Comparison of ENCODE assay signal across 24 cellular contexts in genomic region chr2:8563814-8564474, GRCh38.
DNase-seq lines count a peak whose midpoint lies in the region; ATAC-seq and TF ChIP-seq lines count a peak whose summit lies in the region.
"Had no signal": no experiment of that assay in that cellular context is flagged by ENCODE, and none has a peak within 500 bp of the region (broad histone marks: within the 10 kb centered on the region; RNA-seq: fewer than 3 reads in every experiment).

No MANE protein-coding gene starts in this region.

- H3K9ac ChIP-seq in neural progenitor cell = no peak overlapping the region

- ATAC-seq in natural killer cell = peak in 2 of 3 donors; percentile 45 to 57
- no peak for ATAC-seq in natural killer cell treated with Interleukin-12 subunit alpha and Interleukin-12 subunit beta and Interleukin-15 and Interleukin-18, amount 100 ng/mL, for 72 hours
- ATAC-seq in activated naive CD8-positive, alpha-beta T cell treated with anti-CD3 and anti-CD28 coated beads, Interleukin-2, amount 50 U/mL, for 24 hours = peak; percentile 20
- ATAC-seq in GM21447 (IDR thresholded peaks at IDR 0.05; ENCODE audit: unreplicated experiment) = no peak
- ATAC-seq: activated T-cell treated with anti-CD3 and anti-CD28 coated beads, Interleukin-2, amount 50 U/mL, for 72 hours; esophagus mucosa; Right ventricle myocardium inferior; stimulated activated naive B cell treated with anti-CD40 and anti-IgM and Interleukin-4, amounts not matched to agents 10 μg/mL and 1 μg/mL and 100 μg/mL, for 72 hours had no signal

- H2AFZ ChIP-seq in neural progenitor cell (replicated peaks) = peak overlapping the region; percentile 50
- H2AFZ ChIP-seq: hepatocyte had no signal

- H3K4me2 ChIP-seq in neural progenitor cell = no peak overlapping the region
- H3K4me2 ChIP-seq: hepatocyte had no signal

- H3K9me3 Mint-ChIP-seq in natural killer cell = peaks cover 3 to 5% of the 10 kb centered on the region in 2 donors
- no peaks in the 10 kb centered on the region for H3K9me3 Mint-ChIP-seq in natural killer cell treated with Interleukin-12 subunit alpha and Interleukin-12 subunit beta and Interleukin-15 and Interleukin-18, amount 100 ng/mL, for 72 hours
- H3K9me3 Mint-ChIP-seq in activated naive CD8-positive, alpha-beta T cell treated with anti-CD3 and anti-CD28 coated beads, Interleukin-2, amount 50 U/mL, for 24 hours = peaks cover 21% of the 10 kb centered on the region
- H3K9me3 Mint-ChIP-seq in neural progenitor cell = peaks cover 25% of the 10 kb centered on the region

- H3F3A ChIP-seq in neural progenitor cell (ENCODE audit: low read depth) = no peaks in the 10 kb centered on the region

- H3K27ac ChIP-seq in neural progenitor cell = no peak overlapping the region
- H3K27ac ChIP-seq: hepatocyte, tibial artery had no signal

- DNase-seq in natural killer cell (no peak), neural progenitor cell (ENCODE audit: low spot score) (no peak), NCI-H1417 (lab: John Stamatoyannopoulos, UW) (no peak), SW480 (ENCODE audit: low spot score) (no peak), DMS 273 (lab: John Stamatoyannopoulos, UW; ENCODE audit: unreplicated experiment) (no peak)
- no peak for DNase-seq in natural killer cell treated with Interleukin-12 subunit alpha and Interleukin-12 subunit beta and Interleukin-15 and Interleukin-18, amount 100 ng/mL, for 72 hours (ENCODE audit: low spot score)
- DNase-seq in activated naive CD8-positive, alpha-beta T cell treated with anti-CD3 and anti-CD28 coated beads, Interleukin-2, amount 50 U/mL, for 24 hours = no peak
- DNase-seq: ACHN; activated CD4-positive, CD25-positive, alpha-beta regulatory T cell treated with anti-CD3 and anti-CD28 coated beads, Interleukin-2, amount 50 U/mL, for 72 hours; activated T-cell treated with anti-CD3 and anti-CD28 coated beads, Interleukin-2, amount 50 U/mL, for 72 hours; DMS 273 treated with DMSO at 0.1 percent for 48 hours; effector CD4-positive, alpha-beta T cell; foreskin melanocyte; KG1; NCI-H1694; NCI-H69; small intestine; stimulated activated naive B cell treated with anti-CD40 and anti-IgM and Interleukin-4, amounts not matched to agents 10 μg/mL and 1 μg/mL and 100 μg/mL, for 72 hours had no signal

- no peaks in the 10 kb centered on the region for H3K27me3 Mint-ChIP-seq in natural killer cell (ENCODE audit: low read depth in 2 of 2)
- no peaks in the 10 kb centered on the region for H3K27me3 Mint-ChIP-seq in natural killer cell treated with Interleukin-12 subunit alpha and Interleukin-12 subunit beta and Interleukin-15 and Interleukin-18, amount 100 ng/mL, for 72 hours
- no peaks in the 10 kb centered on the region for H3K27me3 Mint-ChIP-seq in activated naive CD8-positive, alpha-beta T cell treated with anti-CD3 and anti-CD28 coated beads, Interleukin-2, amount 50 U/mL, for 24 hours
- H3K27me3 Mint-ChIP-seq in neural progenitor cell (ENCODE audit: insufficient read depth, low read depth) = peaks cover 5% of the 10 kb centered on the region
- H3K27me3 Mint-ChIP-seq: activated naive CD8-positive, alpha-beta T cell had no signal

- H3K4me3 Mint-ChIP-seq in natural killer cell (no peak overlapping the region), neural progenitor cell (no peak overlapping the region)
- no peak overlapping the region for H3K4me3 Mint-ChIP-seq in natural killer cell treated with Interleukin-12 subunit alpha and Interleukin-12 subunit beta and Interleukin-15 and Interleukin-18, amount 100 ng/mL, for 72 hours
- no peak overlapping the region for H3K4me3 Mint-ChIP-seq in activated naive CD8-positive, alpha-beta T cell treated with anti-CD3 and anti-CD28 coated beads, Interleukin-2, amount 50 U/mL, for 24 hours
- H3K4me3 Mint-ChIP-seq: activated naive CD8-positive, alpha-beta T cell; activated T-cell treated with anti-CD3 and anti-CD28 coated beads, Interleukin-2, amount 50 U/mL, for 72 hours; stimulated activated naive B cell treated with anti-CD40 and anti-IgM and Interleukin-4, amounts not matched to agents 10 μg/mL and 1 μg/mL and 100 μg/mL, for 72 hours had no signal

- H3K36me3 ChIP-seq in neural progenitor cell = no peaks in the 10 kb centered on the region
- H3K36me3 ChIP-seq: tibial artery had no signal

- H3K4me3 ChIP-seq in neural progenitor cell = no peak overlapping the region
- H3K4me3 ChIP-seq: hepatocyte, tibial artery had no signal

- H3K36me3 Mint-ChIP-seq in natural killer cell (peaks cover 8% of the 10 kb centered on the region), neural progenitor cell (peaks cover 4% of the 10 kb centered on the region)
- H3K36me3 Mint-ChIP-seq in natural killer cell treated with Interleukin-12 subunit alpha and Interleukin-12 subunit beta and Interleukin-15 and Interleukin-18, amount 100 ng/mL, for 72 hours = peaks cover 11% of the 10 kb centered on the region
- H3K36me3 Mint-ChIP-seq in activated naive CD8-positive, alpha-beta T cell treated with anti-CD3 and anti-CD28 coated beads, Interleukin-2, amount 50 U/mL, for 24 hours (ENCODE audit: low read depth) = peaks cover 3% of the 10 kb centered on the region

- no peaks in the 10 kb centered on the region for H3K4me1 ChIP-seq in neural progenitor cell
- H3K4me1 ChIP-seq: tibial artery had no signal

- H3K4me1 Mint-ChIP-seq in natural killer cell (peaks cover 14% of the 10 kb centered on the region in 2 donors), neural progenitor cell (peaks cover 21% of the 10 kb centered on the region)
- H3K4me1 Mint-ChIP-seq in natural killer cell treated with Interleukin-12 subunit alpha and Interleukin-12 subunit beta and Interleukin-15 and Interleukin-18, amount 100 ng/mL, for 72 hours (ENCODE audit: low read depth in 2 of 2) = peaks cover 9 to 16% of the 10 kb centered on the region in 2 donors
- H3K4me1 Mint-ChIP-seq in activated naive CD8-positive, alpha-beta T cell treated with anti-CD3 and anti-CD28 coated beads, Interleukin-2, amount 50 U/mL, for 24 hours = no peaks in the 10 kb centered on the region
- H3K4me1 Mint-ChIP-seq: stimulated activated naive B cell treated with anti-CD40 and anti-IgM and Interleukin-4, amounts not matched to agents 10 μg/mL and 1 μg/mL and 100 μg/mL, for 72 hours had no signal

- no peaks in the 10 kb centered on the region for H3K27me3 ChIP-seq in neural progenitor cell
- H3K27me3 ChIP-seq: hepatocyte, tibial artery had no signal

- H3K9me3 ChIP-seq in neural progenitor cell (ENCODE audit: low read depth) = peaks cover 4% of the 10 kb centered on the region

- H3K27ac Mint-ChIP-seq in natural killer cell = no peak overlapping the region
- H3K27ac Mint-ChIP-seq in natural killer cell treated with Interleukin-12 subunit alpha and Interleukin-12 subunit beta and Interleukin-15 and Interleukin-18, amount 100 ng/mL, for 72 hours = peak overlapping the region in 1 of 2 donors; percentile 26
- no peak overlapping the region for H3K27ac Mint-ChIP-seq in activated naive CD8-positive, alpha-beta T cell treated with anti-CD3 and anti-CD28 coated beads, Interleukin-2, amount 50 U/mL, for 24 hours
- peak overlapping the region; percentile 69 for H3K27ac Mint-ChIP-seq in neural progenitor cell
- H3K27ac Mint-ChIP-seq: activated naive CD8-positive, alpha-beta T cell; activated T-cell treated with anti-CD3 and anti-CD28 coated beads, Interleukin-2, amount 50 U/mL, for 72 hours; stimulated activated naive B cell treated with anti-CD40 and anti-IgM and Interleukin-4, amounts not matched to agents 10 μg/mL and 1 μg/mL and 100 μg/mL, for 72 hours had no signal

- TF ChIP-seq CTCF in natural killer cell (IDR thresholded peaks at IDR 0.05) = no peak
- no peak for TF ChIP-seq CTCF in neural progenitor cell (IDR thresholded peaks at IDR 0.05)

- H3K79me2 ChIP-seq in neural progenitor cell (ENCODE audit: low read depth) = no peaks in the 10 kb centered on the region
- H3K79me2 ChIP-seq: hepatocyte had no signal

- intact Hi-C loops in natural killer cell (cut with micrococcal nuclease) = no loop called here

- H4K20me1 ChIP-seq in neural progenitor cell (ENCODE audit: low read depth) = no peaks in the 10 kb centered on the region

Comparison
In these comparisons a context has a peak if more than half of its experiments do, and no peak if none do; other contexts are left out.
1. ATAC-seq: peak in natural killer cell (2 of 3) and activated naive CD8-positive, alpha-beta T cell treated with anti-CD3 and anti-CD28 coated beads, Interleukin-2, amount 50 U/mL, for 24 hours (single experiment); none in natural killer cell treated with Interleukin-12 subunit alpha and Interleukin-12 subunit beta and Interleukin-15 and Interleukin-18, amount 100 ng/mL, for 72 hours (0 of 2) and GM21447 (single experiment).